Comparison of ENCODE assay signal across 16 cellular contexts in the genomic region with DNA sequence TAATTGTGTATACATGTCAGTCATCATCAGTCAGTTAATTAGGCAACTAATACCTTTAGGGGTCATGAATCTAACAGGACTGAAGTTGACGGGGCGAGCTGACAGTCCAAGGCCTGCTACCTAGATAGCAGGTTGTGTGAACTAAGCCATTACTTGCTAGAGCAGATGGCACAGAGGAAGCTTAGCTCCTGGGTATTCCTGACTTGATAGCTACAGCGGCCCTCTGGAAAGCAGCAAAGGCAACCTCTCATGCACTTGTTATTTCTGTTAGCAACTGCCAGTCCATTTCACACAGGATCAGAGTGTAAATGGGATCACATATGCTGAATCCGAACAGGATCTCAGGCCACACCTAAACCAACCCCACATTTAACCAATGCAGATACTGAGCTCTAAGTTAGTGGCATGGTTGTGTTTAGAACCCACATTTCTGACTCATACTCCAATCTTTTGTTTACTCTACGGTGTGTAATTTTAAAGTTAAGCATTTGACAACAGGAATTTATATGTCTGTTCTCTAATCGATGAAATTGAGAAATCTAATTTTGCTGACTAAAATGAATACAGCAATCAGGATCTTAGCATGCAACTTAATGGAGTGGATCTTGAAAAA.
A peak's percentile ranks its signal among the peaks of the same experiment; 100 is the strongest.
DNase-seq lines count a peak whose midpoint lies in the region; ATAC-seq, FAIRE-seq and TF ChIP-seq lines count a peak whose summit lies in the region.
"Had no signal": no experiment of that assay in that cellular context is flagged by ENCODE, and none has a peak within 500 bp of the region (broad histone marks: within the 10 kb centered on the region; RNA-seq: fewer than 3 reads in every experiment).

No MANE protein-coding gene starts in this region.

- H3K36me3 ChIP-seq in bronchial epithelial cell (ENCODE audit: control insufficient read depth, insufficient read depth, low read length) (no peaks in the 10 kb centered on the region), osteoblast (ENCODE audit: insufficient read depth, low read length) (no peaks in the 10 kb centered on the region)
- H3K36me3 ChIP-seq: Peyer's patch had no signal

- no peak overlapping the region for H3K27ac Mint-ChIP-seq in Calu3 (ENCODE audit: unreplicated experiment)
- no peak overlapping the region for H3K27ac Mint-ChIP-seq in activated CD8-positive, alpha-beta T cell treated with anti-CD3 and anti-CD28 coated beads, Interleukin-2, amount 10 ng/mL, durations not matched to agents 7 days and 5 days
- H3K27ac Mint-ChIP-seq: IgD-negative memory B cell had no signal

- ATAC-seq in GM19452 (IDR thresholded peaks at IDR 0.05; ENCODE audit: unreplicated experiment) = no peak
- no peak for ATAC-seq in HG02981 (IDR thresholded peaks at IDR 0.05; ENCODE audit: unreplicated experiment)
- no peak for ATAC-seq in activated CD8-positive, alpha-beta T cell treated with anti-CD3 and anti-CD28 coated beads, Interleukin-2, amount 10 ng/mL, durations not matched to agents 7 days and 5 days

- POLR2A ChIA-PET in activated CD8-positive, alpha-beta T cell treated with anti-CD3 and anti-CD28 coated beads, Interleukin-2, amount 10 ng/mL, durations not matched to agents 7 days and 5 days (lab: Charles Lee) = no interaction called here

- H3K27me3 ChIP-seq in bronchial epithelial cell (ENCODE audit: control insufficient read depth, insufficient read depth, low read length) (no peaks in the 10 kb centered on the region), osteoblast (ENCODE audit: insufficient read depth, low read length) (no peaks in the 10 kb centered on the region)
- H3K27me3 ChIP-seq: Peyer's patch had no signal

- no peak overlapping the region for H3K27ac ChIP-seq in osteoblast (ENCODE audit: low read depth, low read length)
- H3K27ac ChIP-seq: Peyer's patch had no signal

- BruUV-seq in Calu3 (replicated peaks; lab: Mats Ljungman, UMichigan) = no TSS peak

- no peak overlapping the region for H2AFZ ChIP-seq in osteoblast (ENCODE audit: low read length)

- H3K79me2 ChIP-seq in osteoblast (ENCODE audit: insufficient read depth, low read length) = no peaks in the 10 kb centered on the region

- FAIRE-seq in bronchial epithelial cell (lab: Jason Lieb, UNC) = peak; percentile 18

- H3K4me3 ChIP-seq in bronchial epithelial cell (ENCODE audit: low read depth, low read length) (no peak overlapping the region), osteoblast (ENCODE audit: insufficient read depth, low read length) (no peak overlapping the region)
- H3K4me3 ChIP-seq: Peyer's patch had no signal

- H3K4me2 ChIP-seq in osteoblast (ENCODE audit: insufficient read depth, low read length) = no peak overlapping the region

- TF ChIP-seq CTCF in bronchial epithelial cell (IDR thresholded peaks at IDR 0.05; ENCODE audit: insufficient read depth, low read length, severe bottlenecking) (no peak), osteoblast (IDR thresholded peaks at IDR 0.05; ENCODE audit: extremely low read depth, low read depth, low read length) (no peak), Calu3 (IDR thresholded peaks at IDR 0.05; ENCODE audit: unreplicated experiment) (no peak)

- peaks cover 9% of the 10 kb centered on the region for H3K9me3 Mint-ChIP-seq in Calu3 (ENCODE audit: low read depth, unreplicated experiment)
- peaks cover 8% of the 10 kb centered on the region for H3K9me3 Mint-ChIP-seq in activated CD8-positive, alpha-beta T cell treated with anti-CD3 and anti-CD28 coated beads, Interleukin-2, amount 10 ng/mL, durations not matched to agents 7 days and 5 days (ENCODE audit: insufficient read depth)

- H3K9me3 ChIP-seq in osteoblast (ENCODE audit: low read depth, low read length) = no peaks in the 10 kb centered on the region
- H3K9me3 ChIP-seq: Peyer's patch had no signal

- DNase-seq in G401 (ENCODE audit: low spot score) (peak; percentile 95), NCI-H524 treated with DMSO at 0.1 percent for 48 hours (lab: John Stamatoyannopoulos, UW) (peak; percentile 86), bronchial epithelial cell (ENCODE audit: low read depth) (peak; percentile 71), osteoblast (ENCODE audit: insufficient read length, low spot score, missing footprints) (peak; percentile 47), Calu3 (no peak)
- DNase-seq in activated CD8-positive, alpha-beta T cell treated with anti-CD3 and anti-CD28 coated beads, Interleukin-2, amount 10 ng/mL, durations not matched to agents 7 days and 5 days = no peak
- DNase-seq: AML-193, H7, NCI-H1417 treated with DMSO at 0.1 percent for 48 hours, NCI-H2081, NCI-H2227 treated with DMSO at 0.1 percent for 48 hours, Peyer's patch, SHP77 treated with DMSO at 0.1 percent for 48 hours had no signal

- H3K4me3 Mint-ChIP-seq in Calu3 (ENCODE audit: low read depth, unreplicated experiment) = no peak overlapping the region
- H3K4me3 Mint-ChIP-seq in activated CD8-positive, alpha-beta T cell treated with anti-CD3 and anti-CD28 coated beads, Interleukin-2, amount 10 ng/mL, durations not matched to agents 7 days and 5 days = no peak overlapping the region
- H3K4me3 Mint-ChIP-seq: IgD-negative memory B cell had no signal

- H3K27me3 Mint-ChIP-seq in Calu3 (ENCODE audit: unreplicated experiment) = no peaks in the 10 kb centered on the region
- H3K27me3 Mint-ChIP-seq in activated CD8-positive, alpha-beta T cell treated with anti-CD3 and anti-CD28 coated beads, Interleukin-2, amount 10 ng/mL, durations not matched to agents 7 days and 5 days (ENCODE audit: low read depth) = no peaks in the 10 kb centered on the region

- H4K20me1 ChIP-seq in osteoblast (ENCODE audit: insufficient read depth, low read length) = no peaks in the 10 kb centered on the region

- H3K36me3 Mint-ChIP-seq in Calu3 (ENCODE audit: insufficient read depth, unreplicated experiment) = no peaks in the 10 kb centered on the region
- H3K36me3 Mint-ChIP-seq in activated CD8-positive, alpha-beta T cell treated with anti-CD3 and anti-CD28 coated beads, Interleukin-2, amount 10 ng/mL, durations not matched to agents 7 days and 5 days (ENCODE audit: low read depth) = no peaks in the 10 kb centered on the region

- CTCF ChIA-PET in Calu3 (lab: Charles Lee) = interaction anchor here (1.2 kb wide), 1 partner anchor 10 kb away, joined by 5 read pairs; no protein-coding TSS in a partner anchor
- CTCF ChIA-PET in activated CD8-positive, alpha-beta T cell treated with anti-CD3 and anti-CD28 coated beads, Interleukin-2, amount 10 ng/mL, durations not matched to agents 7 days and 5 days (lab: Charles Lee) = no interaction called here

- no peaks in the 10 kb centered on the region for H3K4me1 Mint-ChIP-seq in Calu3 (ENCODE audit: low read depth, unreplicated experiment)
- H3K4me1 Mint-ChIP-seq in activated CD8-positive, alpha-beta T cell treated with anti-CD3 and anti-CD28 coated beads, Interleukin-2, amount 10 ng/mL, durations not matched to agents 7 days and 5 days (ENCODE audit: low read depth) = no peaks in the 10 kb centered on the region

- in situ Hi-C loops in G401 (cut with HindIII; ENCODE audit: low sequenced_read_pairs) = no loop called here

- intact Hi-C loops in Calu3 (cut with micrococcal nuclease; ENCODE audit: unreplicated experiment) = no loop called here

- no peaks in the 10 kb centered on the region for H3K4me1 ChIP-seq in osteoblast (ENCODE audit: insufficient read depth, low read length)
- H3K4me1 ChIP-seq: Peyer's patch had no signal

Comparison
In these comparisons a context has a peak if more than half of its experiments do, and no peak if none do; other contexts are left out.
1. DNase-seq: peak in G401 (single experiment), NCI-H524 treated with DMSO at 0.1 percent for 48 hours (single experiment), bronchial epithelial cell (single experiment) and osteoblast (single experiment); none in Calu3 (single experiment) and activated CD8-positive, alpha-beta T cell treated with anti-CD3 and anti-CD28 coated beads, Interleukin-2, amount 10 ng/mL, durations not matched to agents 7 days and 5 days (single experiment).